Comparison of ENCODE assay signal across 15 cellular contexts in the genomic region with DNA sequence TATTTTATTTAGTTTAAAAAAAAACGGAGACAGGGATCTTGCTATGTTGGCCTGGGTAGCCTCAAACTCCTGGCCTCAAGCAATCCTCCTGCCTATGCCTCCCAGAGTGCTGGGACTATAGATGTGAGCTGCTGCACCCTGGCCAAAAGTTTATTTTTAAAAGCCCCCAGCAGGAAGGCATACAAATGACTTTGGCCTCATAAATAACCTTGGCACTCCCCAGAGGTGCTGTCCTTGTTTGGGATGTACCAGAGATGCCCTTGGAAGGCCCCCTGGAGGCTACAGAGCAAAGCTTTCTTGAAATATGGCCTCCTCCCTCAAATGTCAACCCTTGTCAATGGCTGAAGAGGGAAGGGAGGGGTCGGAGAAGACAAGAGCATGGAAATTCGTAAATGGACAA. TPM values are rescaled to one million over a fixed set of nuclear protein-coding genes. Genes with fewer than 3 reads are reported as not detected.
"Had no signal": no experiment of that assay in that cellular context is flagged by ENCODE, and none has a peak within 500 bp of the region (broad histone marks: within the 10 kb centered on the region; RNA-seq: fewer than 3 reads in every experiment).

No MANE protein-coding gene starts in this region.

- H3K27ac ChIP-seq: adrenal gland, esophagus muscularis mucosa, neutrophil, tibial artery, uterus had no signal

- DNase-seq: activated CD4-positive, alpha-beta T cell treated with anti-CD3 and anti-CD28 coated beads, Interleukin-2, amount 10 ng/mL, durations not matched to agents 24 days and 14 days; activated naive CD4-positive, alpha-beta T cell treated with anti-CD3 and anti-CD28 coated beads, Interleukin-2, amount 50 U/mL, for 16 hours; activated T-cell treated with anti-CD3 and anti-CD28 coated beads for 4 hours; dermis blood vessel endothelial cell; foreskin fibroblast; midbrain; naive B cell; tibial artery; uterus had no signal

- H3K27me3 ChIP-seq: adrenal gland, neutrophil, uterus had no signal

- H3K4me3 ChIP-seq: adrenal gland, esophagus muscularis mucosa, smooth muscle cell, tibial artery, uterus had no signal

- H3K4me3 Mint-ChIP-seq: activated CD4-positive, alpha-beta T cell treated with anti-CD3 and anti-CD28 coated beads, Interleukin-2, amount 10 ng/mL, durations not matched to agents 24 days and 14 days; naive B cell had no signal

- H3K4me1 ChIP-seq: adrenal gland, uterus had no signal

- H3K36me3 Mint-ChIP-seq: naive B cell had no signal

- H3K9me3 ChIP-seq: adrenal gland, esophagus muscularis mucosa, neutrophil, tibial artery, uterus had no signal

- H3K36me3 ChIP-seq: adrenal gland, esophagus muscularis mucosa, neutrophil, tibial artery, uterus had no signal

- H3K9me3 Mint-ChIP-seq: activated CD4-positive, alpha-beta T cell treated with anti-CD3 and anti-CD28 coated beads, Interleukin-2, amount 10 ng/mL, durations not matched to agents 24 days and 14 days; activated T-helper 2 cell treated with anti-CD3 and anti-CD28 coated beads, Interferon-gamma antibody, Interleukin-2, Interleukin-4, amounts not matched to agents 10 μg/mL and 5 μg/mL and 100 μg/mL, durations not matched to agents 14 hours and 24 hours and 36 hours; naive B cell had no signal

- H3K27ac Mint-ChIP-seq: activated CD4-positive, alpha-beta T cell treated with anti-CD3 and anti-CD28 coated beads, Interleukin-2, amount 10 ng/mL, durations not matched to agents 24 days and 14 days; activated T-helper 2 cell treated with anti-CD3 and anti-CD28 coated beads, Interferon-gamma antibody, Interleukin-2, Interleukin-4, amounts not matched to agents 10 μg/mL and 5 μg/mL and 100 μg/mL, durations not matched to agents 14 hours and 24 hours and 36 hours; naive B cell had no signal

RNA-seq across cellular contexts. Expression of a gene that starts 14.0 kb away (rescaled TPM):
- total RNA-seq: activated CD4-positive, alpha-beta T cell treated with anti-CD3 and anti-CD28 coated beads, Interleukin-2, amount 10 ng/mL, durations not matched to agents 24 days and 14 days; activated T-helper 2 cell treated with anti-CD3 and anti-CD28 coated beads, Interferon-gamma antibody, Interleukin-2, Interleukin-4, amounts not matched to agents 10 μg/mL and 5 μg/mL and 100 μg/mL, durations not matched to agents 14 hours and 24 hours and 36 hours; adrenal gland; dermis blood vessel endothelial cell; esophagus muscularis mucosa; smooth muscle cell; T-helper 1 cell treated with Interleukin-12 subunit alpha and Interleukin-12 subunit beta and Interleukin-4 antibody, amounts not matched to agents 30 ng/mL and 1 ng/mL, for 36 hours; uterus had no signal
- polyA plus RNA-seq: adrenal gland had no signal

RNA-seq across cellular contexts. Expression of a gene that starts 19.1 kb away (rescaled TPM):
- total RNA-seq: activated CD4-positive, alpha-beta T cell treated with anti-CD3 and anti-CD28 coated beads, Interleukin-2, amount 10 ng/mL, durations not matched to agents 24 days and 14 days; activated T-helper 2 cell treated with anti-CD3 and anti-CD28 coated beads, Interferon-gamma antibody, Interleukin-2, Interleukin-4, amounts not matched to agents 10 μg/mL and 5 μg/mL and 100 μg/mL, durations not matched to agents 14 hours and 24 hours and 36 hours; smooth muscle cell; T-helper 1 cell treated with Interleukin-12 subunit alpha and Interleukin-12 subunit beta and Interleukin-4 antibody, amounts not matched to agents 30 ng/mL and 1 ng/mL, for 36 hours had no signal
- polyA plus RNA-seq: smooth muscle cell had no signal
